In the genomic region with DNA sequence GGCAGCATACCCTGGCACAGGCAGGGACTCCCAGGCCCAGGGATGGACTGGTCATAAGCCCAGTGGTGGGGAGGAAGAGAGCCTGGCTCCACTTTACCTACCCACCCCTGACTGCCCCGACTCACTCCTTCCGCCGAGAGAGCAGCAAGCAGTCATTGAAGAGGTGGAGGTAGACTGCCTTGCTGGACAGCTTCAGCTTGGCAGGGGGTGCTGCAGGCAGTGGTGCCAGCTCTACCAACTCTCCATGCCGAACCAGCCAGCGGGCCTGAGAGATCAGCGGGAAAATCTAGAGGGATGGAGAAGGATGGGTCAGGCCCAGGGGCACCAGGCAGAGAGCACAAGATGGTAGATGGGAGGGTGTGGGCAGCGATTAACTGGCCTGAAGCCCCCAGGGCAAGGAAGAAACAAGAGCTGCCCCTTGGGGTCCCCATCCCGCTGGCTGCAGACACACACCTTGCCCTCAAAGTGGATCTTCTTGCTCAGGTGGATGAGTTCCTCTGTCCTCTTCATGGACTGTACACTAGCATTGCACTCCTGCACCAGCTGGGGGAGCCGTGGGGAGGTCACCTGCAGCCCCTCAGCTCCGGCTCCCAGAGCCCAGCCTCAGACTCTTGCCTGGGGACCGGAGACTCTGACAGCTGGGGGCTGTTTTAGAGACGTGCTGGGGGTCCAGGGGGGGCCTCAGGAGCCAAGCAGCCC, we compare ENCODE assay signal across 1 cellular context.
TF ChIP-seq lines count a peak whose summit lies in the region.

No MANE protein-coding gene starts in this region.

TF ChIP-seq in HepG2, 621 proteins besides CTCF, POLR2A, EP300 and RAD21:
- TF ChIP-seq STAG1 (CRISPR knock-in tag; IDR thresholded peaks at IDR 0.05) (peak; percentile 66), SMC3 (IDR thresholded peaks at IDR 0.05; ENCODE audit: low read length) (peak; percentile 7; the same call in 1 of the 2 replicates), KDM5B (CRISPR knock-in tag; IDR thresholded peaks at IDR 0.05; ENCODE audit: borderline replicate concordance) (peak; percentile 28; the same call in 1 of the 2 replicates), CHD4 (IDR thresholded peaks at IDR 0.05; ENCODE audit: borderline replicate concordance, low read length) (no peak), ARHGAP35 (CRISPR knock-in tag; IDR thresholded peaks at IDR 0.05; ENCODE audit: borderline replicate concordance) (no peak), PITX1 (CRISPR knock-in tag; IDR thresholded peaks at IDR 0.05) (no peak), ZNF234 (CRISPR knock-in tag; conservative IDR thresholded peaks at IDR 0.05) (0 out of 2 replicates have a peak, but pooled peaks have one; percentile 33), SAP130 (CRISPR knock-in tag; IDR thresholded peaks at IDR 0.05; ENCODE audit: low read depth) (peak; percentile 38; the same call in 1 of the 2 replicates), TFAP4 (IDR thresholded peaks at IDR 0.05; ENCODE audit: borderline replicate concordance, low read depth) (peak; percentile 51; the same call in 1 of the 2 replicates), NR2F6 (IDR thresholded peaks at IDR 0.05) (no peak), NR2F6 (CRISPR knock-in tag; IDR thresholded peaks at IDR 0.05) (0 out of 2 replicates have a peak, but pooled peaks have one; percentile 28), PHF8 (CRISPR knock-in tag; IDR thresholded peaks at IDR 0.05) (no peak), ZNF687 (CRISPR knock-in tag; IDR thresholded peaks at IDR 0.05) (peak; percentile 43)
- TF ChIP-seq, protein P1, sequence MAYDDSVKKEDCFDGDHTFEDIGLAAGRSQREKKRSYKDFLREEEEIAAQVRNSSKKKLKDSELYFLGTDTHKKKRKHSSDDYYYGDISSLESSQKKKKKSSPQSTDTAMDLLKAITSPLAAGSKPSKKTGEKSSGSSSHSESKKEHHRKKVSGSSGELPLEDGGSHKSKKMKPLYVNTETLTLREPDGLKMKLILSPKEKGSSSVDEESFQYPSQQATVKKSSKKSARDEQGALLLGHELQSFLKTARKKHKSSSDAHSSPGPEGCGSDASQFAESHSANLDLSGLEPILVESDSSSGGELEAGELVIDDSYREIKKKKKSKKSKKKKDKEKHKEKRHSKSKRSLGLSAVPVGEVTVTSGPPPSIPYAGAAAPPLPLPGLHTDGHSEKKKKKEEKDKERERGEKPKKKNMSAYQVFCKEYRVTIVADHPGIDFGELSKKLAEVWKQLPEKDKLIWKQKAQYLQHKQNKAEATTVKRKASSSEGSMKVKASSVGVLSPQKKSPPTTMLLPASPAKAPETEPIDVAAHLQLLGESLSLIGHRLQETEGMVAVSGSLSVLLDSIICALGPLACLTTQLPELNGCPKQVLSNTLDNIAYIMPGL (CRISPR knock-in tag; IDR thresholded peaks at IDR 0.05; ENCODE audit: borderline replicate concordance in 1 of 2, low read depth in 1 of 2) = 0 out of 4 replicates have a peak, but pooled peaks of 1 of the 2 experiments have one; percentile 19
- TF ChIP-seq, protein P2, sequence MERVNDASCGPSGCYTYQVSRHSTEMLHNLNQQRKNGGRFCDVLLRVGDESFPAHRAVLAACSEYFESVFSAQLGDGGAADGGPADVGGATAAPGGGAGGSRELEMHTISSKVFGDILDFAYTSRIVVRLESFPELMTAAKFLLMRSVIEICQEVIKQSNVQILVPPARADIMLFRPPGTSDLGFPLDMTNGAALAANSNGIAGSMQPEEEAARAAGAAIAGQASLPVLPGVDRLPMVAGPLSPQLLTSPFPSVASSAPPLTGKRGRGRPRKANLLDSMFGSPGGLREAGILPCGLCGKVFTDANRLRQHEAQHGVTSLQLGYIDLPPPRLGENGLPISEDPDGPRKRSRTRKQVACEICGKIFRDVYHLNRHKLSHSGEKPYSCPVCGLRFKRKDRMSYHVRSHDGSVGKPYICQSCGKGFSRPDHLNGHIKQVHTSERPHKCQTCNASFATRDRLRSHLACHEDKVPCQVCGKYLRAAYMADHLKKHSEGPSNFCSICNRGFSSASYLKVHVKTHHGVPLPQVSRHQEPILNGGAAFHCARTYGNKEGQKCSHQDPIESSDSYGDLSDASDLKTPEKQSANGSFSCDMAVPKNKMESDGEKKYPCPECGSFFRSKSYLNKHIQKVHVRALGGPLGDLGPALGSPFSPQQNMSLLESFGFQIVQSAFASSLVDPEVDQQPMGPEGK (CRISPR knock-in tag; IDR thresholded peaks at IDR 0.05) = peak; percentile 28; the same call in 1 of the 2 replicates
